ENCODE assay signal across 16 cellular contexts in genomic region chr6:116012471-116012949, GRCh38. TPM values are rescaled to one million over a fixed set of nuclear protein-coding genes. Genes with fewer than 3 reads are reported as not detected.
DNase-seq lines count a peak whose midpoint lies in the region; ATAC-seq, FAIRE-seq and TF ChIP-seq lines count a peak whose summit lies in the region.
"Had no signal": no experiment of that assay in that cellular context is flagged by ENCODE, and none has a peak within 500 bp of the region (broad histone marks: within the 10 kb centered on the region; RNA-seq: fewer than 3 reads in every experiment).

No MANE protein-coding gene starts in this region.

- H3K27me3 Mint-ChIP-seq in HFFc6 (ENCODE audit: insufficient read depth): no peaks in the 10 kb centered on the region
- peaks cover 25% of the 10 kb centered on the region for H3K27me3 Mint-ChIP-seq in activated CD8-positive, alpha-beta T cell treated with anti-CD3 and anti-CD28 coated beads for 36 hours

- CTCF ChIA-PET in GM12878 (lab: Yijun Ruan, JAX) (interaction anchor here (1.0 to 7.8 kb wide), 14 partner anchors 9 to 240 kb away, joined by 3 to 183 read pairs (median 8); partner anchors contain the start of genes FRK and NT5DC1), OCI-LY7 (lab: Charles Lee; ENCODE audit: unreplicated experiment) (interaction anchor here (0.6 to 1.4 kb wide), 2 partner anchors 51 to 84 kb away, joined by 4 read pairs; no protein-coding TSS in a partner anchor)
- CTCF ChIA-PET in activated CD8-positive, alpha-beta T cell treated with anti-CD3 and anti-CD28 coated beads for 36 hours (lab: Charles Lee): interaction anchor here (1.1 to 2.4 kb wide), 4 partner anchors 13 to 548 kb away, joined by 3 to 24 read pairs (median 4); no protein-coding TSS in a partner anchor

- FAIRE-seq in GM12878 (lab: Jason Lieb, UNC): peak; percentile 61

- peaks cover 69% of the 10 kb centered on the region for H3K4me1 ChIP-seq in GM12878 (ENCODE audit: control insufficient read depth, insufficient read depth, low read length)
- H3K4me1 ChIP-seq in OCI-LY7 (ENCODE audit: insufficient read depth, low read length, poor library complexity, severe bottlenecking): peaks cover 19% of the 10 kb centered on the region

- H3K4me3 Mint-ChIP-seq in HFFc6: no peak overlapping the region
- H3K4me3 Mint-ChIP-seq in activated CD8-positive, alpha-beta T cell treated with anti-CD3 and anti-CD28 coated beads for 36 hours: no peak overlapping the region
- H3K4me3 Mint-ChIP-seq: CD8-positive, alpha-beta T cell; central memory CD8-positive, alpha-beta T cell had no signal

- H3K9me3 ChIP-seq in GM12878 (replicated peaks; ENCODE audit: control insufficient read depth, insufficient read depth, low read length) (no peaks in the 10 kb centered on the region; the same call in 1 of the 3 replicates), OCI-LY7 (ENCODE audit: low read length) (no peaks in the 10 kb centered on the region)
- H3K9me3 ChIP-seq: gastroesophageal sphincter had no signal

- H3K27me3 ChIP-seq in GM12878 (replicated peaks in 1 of 2; ENCODE audit: control insufficient read depth in 2 of 2, insufficient read depth in 2 of 2, low read length in 1 of 2): no peaks in the 10 kb centered on the region
- H3K27me3 ChIP-seq: gastroesophageal sphincter had no signal

- DNase-seq in HFFc6 (no peak), GM12878 (ENCODE audit: low read depth, low spot score) (no peak), left colon (no peak), OCI-LY7 (ENCODE audit: low spot score) (no peak), NCI-H1436 (lab: John Stamatoyannopoulos, UW) (no peak)
- no peak for DNase-seq in activated CD8-positive, alpha-beta T cell treated with anti-CD3 and anti-CD28 coated beads for 36 hours
- no peak for DNase-seq in activated effector memory CD4-positive, alpha-beta T cell treated with anti-CD3 and anti-CD28 coated beads, Interleukin-2, amount 50 U/mL, for 16 hours
- DNase-seq: activated CD4-positive, alpha-beta T cell treated with anti-CD3 and anti-CD28 coated beads for 4 hours; CD8-positive, alpha-beta T cell; NCI-H1105; occipital lobe; trophoblast cell had no signal

- no TSS peak for BruUV-seq in GM12878 (replicated peaks; lab: Mats Ljungman, UMichigan)
- BruUV-seq in OCI-LY7 (replicated peaks; lab: Mats Ljungman, UMichigan): no TSS peak

- no peak for TF ChIP-seq RAD21 in GM12878 (IDR thresholded peaks at IDR 0.05; ENCODE audit: insufficient read depth, low read depth, low read length)

- H3K9ac ChIP-seq in GM12878 (ENCODE audit: control insufficient read depth, insufficient read depth, low read length): no peak overlapping the region

- RAD21 ChIA-PET in GM12878 (lab: Charles Lee; ENCODE audit: unreplicated experiment): interaction anchor here (0.9 to 5.3 kb wide), 15 partner anchors 8 to 116 kb away, joined by 3 to 102 read pairs (median 14); partner anchors contain the start of genes FRK and NT5DC1

- SMC1A ChIA-PET in GM12878 (lab: Charles Lee; ENCODE audit: uncharacterized antibody, unreplicated experiment): interaction anchor here (0.6 to 5.0 kb wide), 20 partner anchors 7 to 267 kb away, joined by 3 to 91 read pairs (median 6); partner anchors contain the start of genes FRK, NT5DC1 and TSPYL1

- in situ Hi-C loops in GM12878 (cut with MboI): loop anchor here (5.0 kb wide), 1 partner anchor 85 kb away; no protein-coding TSS in a partner anchor

- intact Hi-C loops in GM12878 (cut with micrococcal nuclease; ENCODE audit: unreplicated experiment) (loop anchor here (10.0 kb wide), 2 partner anchors 242 to 652 kb away; partner anchors contain the start of genes TSPYL4 and ZUP1), left colon (cut with DNase I, micrococcal nuclease) (loop anchor here in 1 of 2 donors (5.0 kb wide), 1 partner anchor 90 kb away; the partner anchor contains the start of gene NT5DC1), OCI-LY7 (cut with micrococcal nuclease; ENCODE audit: unreplicated experiment) (loop anchor here (5.0 to 10.0 kb wide), 2 partner anchors 50 to 562 kb away; partner anchors contain the start of genes FRK and RWDD1)
- intact Hi-C loops in activated CD8-positive, alpha-beta T cell treated with anti-CD3 and anti-CD28 coated beads for 36 hours (cut with micrococcal nuclease): no loop called here

- peak overlapping the region; percentile 13; the same call in 1 of the 2 replicates for H3K27ac Mint-ChIP-seq in HFFc6
- H3K27ac Mint-ChIP-seq in activated CD8-positive, alpha-beta T cell treated with anti-CD3 and anti-CD28 coated beads for 36 hours: no peak overlapping the region
- H3K27ac Mint-ChIP-seq: CD8-positive, alpha-beta T cell had no signal

- H3K36me3 Mint-ChIP-seq in HFFc6 (ENCODE audit: low read depth): no peaks in the 10 kb centered on the region
- no peaks in the 10 kb centered on the region for H3K36me3 Mint-ChIP-seq in activated CD8-positive, alpha-beta T cell treated with anti-CD3 and anti-CD28 coated beads for 36 hours (ENCODE audit: low read depth)
- H3K36me3 Mint-ChIP-seq: activated naive CD4-positive, alpha-beta T cell treated with anti-CD3 and anti-CD28 coated beads, Interleukin-2, amount 50 U/mL, for 72 hours; CD8-positive, alpha-beta T cell had no signal

- WGBS in GM12878 (ENCODE audit: insufficient coverage, insufficient replicate concordance, low lambda C conversion rate, missing lambda C conversion rate): 94% methylated on average over 1 of the region's 1 CpG

- H3K9me3 Mint-ChIP-seq in HFFc6: no peaks in the 10 kb centered on the region
- H3K9me3 Mint-ChIP-seq in activated CD8-positive, alpha-beta T cell treated with anti-CD3 and anti-CD28 coated beads for 36 hours: no peaks in the 10 kb centered on the region
- H3K9me3 Mint-ChIP-seq: activated naive CD4-positive, alpha-beta T cell treated with anti-CD3 and anti-CD28 coated beads, Interleukin-2, amount 50 U/mL, for 72 hours; CD8-positive, alpha-beta T cell; central memory CD8-positive, alpha-beta T cell had no signal

- H2AFZ ChIP-seq in GM12878 (ENCODE audit: control insufficient read depth, low read depth, low read length) (no peak overlapping the region), OCI-LY7 (ENCODE audit: low read length) (no peak overlapping the region)

- TF ChIP-seq EP300 in GM12878 (IDR thresholded peaks at IDR 0.05; ENCODE audit: borderline replicate concordance in 1 of 2, control insufficient read depth in 1 of 2, low read depth in 2 of 2, low read length in 2 of 2): no peak

- H3K36me3 ChIP-seq in GM12878 (ENCODE audit: control insufficient read depth in 2 of 2, insufficient read depth in 2 of 2, low read length in 1 of 2): no peaks in the 10 kb centered on the region
- no peaks in the 10 kb centered on the region for H3K36me3 ChIP-seq in OCI-LY7 (ENCODE audit: insufficient read depth, low read length)
- H3K36me3 ChIP-seq: gastroesophageal sphincter had no signal

- no peak overlapping the region for H3K4me2 ChIP-seq in GM12878 (ENCODE audit: control insufficient read depth, insufficient read depth)
- no peak overlapping the region for H3K4me2 ChIP-seq in OCI-LY7 (ENCODE audit: low read length)

- H3K27ac ChIP-seq in 22Rv1 (peak overlapping the region; percentile 16), GM12878 (ENCODE audit: control insufficient read depth, insufficient read depth) (peak overlapping the region; percentile 59; the same call in 1 of the 2 replicates), OCI-LY7 (ENCODE audit: low read depth, low read length, poor library complexity, severe bottlenecking) (no peak overlapping the region)
- H3K27ac ChIP-seq: gastroesophageal sphincter had no signal

- no peak for TF ChIP-seq CTCF in 22Rv1 (IDR thresholded peaks at IDR 0.05)
- TF ChIP-seq CTCF in HFFc6 (IDR thresholded peaks at IDR 0.05): no peak
- TF ChIP-seq CTCF in GM12878 (IDR thresholded peaks at IDR 0.05 in 2 of 3, conservative IDR thresholded peaks at IDR 0.05 in 1 of 3; ENCODE audit: control insufficient read depth in 2 of 3, extremely low read depth in 1 of 3, insufficient read depth in 1 of 3, low read depth in 3 of 3, low read length in 3 of 3): no peak
- TF ChIP-seq CTCF in activated CD8-positive, alpha-beta T cell treated with anti-CD3 and anti-CD28 coated beads for 36 hours (IDR thresholded peaks at IDR 0.05): no peak
- TF ChIP-seq CTCF in OCI-LY7 (conservative IDR thresholded peaks at IDR 0.05; ENCODE audit: low read length): no peak

- H3K79me2 ChIP-seq in GM12878 (ENCODE audit: control insufficient read depth, insufficient read depth, low read length) (peaks cover 1% of the 10 kb centered on the region; the same call in 1 of the 2 replicates), OCI-LY7 (ENCODE audit: insufficient read depth, low read depth, low read length) (no peaks in the 10 kb centered on the region)

- H3K4me3 ChIP-seq in GM12878: no peak overlapping the region
- H3K4me3 ChIP-seq in OCI-LY7 (ENCODE audit: low read depth, low read length, poor library complexity, severe bottlenecking): no peak overlapping the region
- H3K4me3 ChIP-seq: gastroesophageal sphincter had no signal

- no peak for TF ChIP-seq POLR2A in GM12878 (IDR thresholded peaks at IDR 0.05; ENCODE audit: low read depth, low read length)

- no peaks in the 10 kb centered on the region for H4K20me1 ChIP-seq in GM12878 (ENCODE audit: control insufficient read depth, insufficient read depth)
- no peaks in the 10 kb centered on the region for H4K20me1 ChIP-seq in OCI-LY7 (ENCODE audit: insufficient read depth, low read length)

- no peaks in the 10 kb centered on the region for H3K9me2 ChIP-seq in OCI-LY7 (ENCODE audit: insufficient read depth, low read length)

- POLR2A ChIA-PET in GM12878 (lab: Charles Lee) (interaction anchor here (1.1 to 5.3 kb wide), 3 partner anchors 84 to 94 kb away, joined by 3 to 40 read pairs (median 13); partner anchors contain the start of gene NT5DC1), OCI-LY7 (lab: Charles Lee) (interaction anchor here (1.0 to 1.6 kb wide), 2 partner anchors 44 to 49 kb away, joined by 4 to 5 read pairs; no protein-coding TSS in a partner anchor)
- POLR2A ChIA-PET in activated CD8-positive, alpha-beta T cell treated with anti-CD3 and anti-CD28 coated beads for 36 hours (lab: Charles Lee): no interaction called here

- H3K4me1 Mint-ChIP-seq in HFFc6 (ENCODE audit: low read depth): peaks cover 61% of the 10 kb centered on the region
- H3K4me1 Mint-ChIP-seq in activated CD8-positive, alpha-beta T cell treated with anti-CD3 and anti-CD28 coated beads for 36 hours (ENCODE audit: low read depth): peaks cover 9% of the 10 kb centered on the region
- H3K4me1 Mint-ChIP-seq: central memory CD8-positive, alpha-beta T cell had no signal

- ATAC-seq in GM12878 (no peak), left colon (peak; percentile 57)
- ATAC-seq in activated CD8-positive, alpha-beta T cell treated with anti-CD3 and anti-CD28 coated beads for 36 hours: no peak
- ATAC-seq: CD8-positive, alpha-beta T cell; gastroesophageal sphincter had no signal

RNA-seq across cellular contexts. Expression of gene FRK, which starts 48.2 kb away (rescaled TPM):
- total RNA-seq in HFFc6 (2021; fragmentation: NEBNext Ultra II Directional; extraction: Animal tissue kit (Norgen Biotek cat#: 25700)): under 1 TPM in 5 of 6 experiments, not detected in 1; 0.02 to 0.03 (median 0.02) TPM
- 5.7 and 5.9 TPM in 2 replicates for total RNA-seq in GM12878 (2013; cell fraction: nucleolus; rRNA removed)
- total RNA-seq in GM12878 (2014; rRNA removed) (1.4 and 1.7 TPM in 2 replicates), GM12878 (2014; rRNA removed; fragmentation: Illumina TruSeq; extraction: Trizol) (1.8 and 1.9 TPM in 2 replicates), GM12878 (2021) (1.6 and 1.7 TPM in 2 replicates), left colon (10 to 100 TPM; 22.6 to 27.6 TPM), OCI-LY7 (2022) (0.46 TPM in 2 replicates)
- 0.26 TPM for polyA plus RNA-seq in GM12878 (2011; ENCODE audit: low read depth)
- polyA plus RNA-seq in GM12878 (2011; rRNA removed) (2.4 and 3.6 TPM in 2 replicates), GM12878 (2014; fragmentation: Illumina TruSeq; extraction: Trizol) (1.3 and 1.7 TPM in 2 replicates), GM12878 (2014; fragmentation: Nextera tagmentation; extraction: Ambion mirVana) (under 1 TPM; 0.29 to 0.32 TPM), GM12878 (2014; rRNA removed) (1.1 and 1.2 TPM in 2 replicates), GM12878 (2016; fragmentation: Nextera tagmentation; extraction: Ambion mirVana) (under 1 TPM; 0.59 to 0.63 TPM)
- 0.72 and 0.75 TPM in 2 replicates for polyA plus RNA-seq in GM12878 (2011; cell fraction: cytosol; rRNA removed)
- 4.7 and 5.6 TPM in 2 replicates for polyA plus RNA-seq in GM12878 (2011; cell fraction: nucleus; rRNA removed)
- 0.31 and 0.79 TPM in 2 replicates for polyA plus RNA-seq in GM12878 (2012)
- 3.4 and 4.3 TPM in 2 replicates for polyA minus RNA-seq in GM12878 (2011; rRNA and poly(A)+ RNA removed)
- 1.2 and 1.4 TPM in 2 replicates for polyA minus RNA-seq in GM12878 (2011; cell fraction: cytosol; rRNA and poly(A)+ RNA removed)
- polyA minus RNA-seq in GM12878 (2011; cell fraction: nucleus; rRNA and poly(A)+ RNA removed): 5.4 and 8.6 TPM in 2 replicates
- under 1 TPM; 0.04 to 0.07 TPM for total RNA-seq in activated CD8-positive, alpha-beta T cell treated with anti-CD3 and anti-CD28 coated beads for 36 hours
- 0.10 and 0.13 TPM in 2 replicates for total RNA-seq in OCI-LY7 (2014; rRNA removed; shearing (Covaris generic))
